In the genomic region with DNA sequence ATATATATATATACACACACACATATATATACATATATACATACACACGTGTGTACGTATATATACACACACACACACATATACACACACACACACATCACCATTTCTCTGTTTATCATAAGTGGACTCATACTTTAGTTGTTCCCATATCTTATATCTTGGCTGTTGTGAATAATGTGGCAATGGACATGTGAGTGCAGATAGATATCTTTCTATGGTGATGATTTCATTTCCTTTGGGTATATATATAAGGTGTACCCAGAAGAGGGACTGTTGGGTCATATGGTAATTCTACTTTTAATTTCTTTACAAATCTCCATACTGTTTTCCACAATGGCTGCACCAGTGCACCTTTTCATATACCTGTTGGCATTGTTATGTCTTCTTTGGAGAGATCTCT, we compare ENCODE assay signal across 20 cellular contexts.
DNase-seq lines count a peak whose midpoint lies in the region; ATAC-seq, FAIRE-seq and TF ChIP-seq lines count a peak whose summit lies in the region.
"Had no signal": no experiment of that assay in that cellular context is flagged by ENCODE, and none has a peak within 500 bp of the region (broad histone marks: within the 10 kb centered on the region; RNA-seq: fewer than 3 reads in every experiment).

No MANE protein-coding gene starts in this region.

- DNase-seq in ELR (ENCODE audit: low read depth) (peak; percentile 11), IMR-90 (no peak), bronchial epithelial cell (ENCODE audit: low read depth) (peak; percentile 55), pons (ENCODE audit: low spot score) (no peak), AG08396 (ENCODE audit: low spot score) (no peak)
- DNase-seq in activated CD4-positive, alpha-beta T cell treated with anti-CD3 and anti-CD28 coated beads for 1 hour, result no peak
- DNase-seq: 8988T; ACHN; AML-193; Caco-2; Calu3; CD4-positive, alpha-beta T cell; CD8-positive, alpha-beta T cell; DMS79 treated with DMSO at 0.1 percent for 48 hours; GDM1 had no signal

- no peak overlapping the region for H2AK9ac ChIP-seq in IMR-90 (replicated peaks; ENCODE audit: low read depth, low read length, poor library complexity)

- no CpG with 5 or more reads among the region's 2 CpGs for WGBS in IMR-90 (ENCODE audit: extremely low coverage in 2 of 2, insufficient read length in 1 of 2), 2 experiments

- TF ChIP-seq POLR2A in IMR-90 (IDR thresholded peaks at IDR 0.05; ENCODE audit: low read depth, low read length), result no peak

- H3K36me3 ChIP-seq in IMR-90 (ENCODE audit: control insufficient read depth, insufficient read depth, low read length), result no peaks in the 10 kb centered on the region; the same call in 1 of the 2 replicates
- H3K36me3 ChIP-seq in bronchial epithelial cell (ENCODE audit: control insufficient read depth, insufficient read depth, low read length), result no peaks in the 10 kb centered on the region

- H2BK15ac ChIP-seq in IMR-90 (ENCODE audit: low read depth, low read length), result no peak overlapping the region

- no peak for ATAC-seq in IMR-90 (ENCODE audit: low read depth)
- ATAC-seq: CD8-positive, alpha-beta T cell; GM12878 had no signal

- no peak for TF ChIP-seq RAD21 in IMR-90 (IDR thresholded peaks at IDR 0.05; ENCODE audit: low read length)

- no peak for TF ChIP-seq CTCF in IMR-90 (conservative IDR thresholded peaks at IDR 0.05; ENCODE audit: low read depth, low read length)
- no peak for TF ChIP-seq CTCF in bronchial epithelial cell (IDR thresholded peaks at IDR 0.05; ENCODE audit: insufficient read depth, low read length, severe bottlenecking)

- no peaks in the 10 kb centered on the region for H3K9me3 ChIP-seq in IMR-90 (ENCODE audit: control insufficient read depth, insufficient read depth, low read length)
- H3K9me3 ChIP-seq: BLaER1 treated with 17β-estradiol and CSF1 and Interleukin-3, amounts not matched to agents 10 nM and 100 nM; Caco-2 had no signal

- POLR2A ChIA-PET in IMR-90 (lab: Charles Lee; ENCODE audit: unreplicated experiment), result no interaction called here

- H4K91ac ChIP-seq in IMR-90 (ENCODE audit: insufficient read depth, low read depth, low read length), result no peak overlapping the region

- dilution Hi-C loops in IMR-90 (cut with HindIII; ENCODE audit: low sequenced_read_pairs, unreplicated experiment), result no loop called here

- H3K14ac ChIP-seq in IMR-90 (replicated peaks; ENCODE audit: low read depth, low read length), result no peak overlapping the region

- in situ Hi-C loops in IMR-90 (cut with MboI; ENCODE audit: low sequenced_read_pairs), result no loop called here

- H3K9me1 ChIP-seq in IMR-90 (ENCODE audit: insufficient read depth, low read length), result no peaks in the 10 kb centered on the region

- H2BK5ac ChIP-seq in IMR-90 (ENCODE audit: low read depth, low read length, poor library complexity, severe bottlenecking), result peak overlapping the region; percentile 50

- H3K4me2 ChIP-seq in IMR-90 (ENCODE audit: low read depth, low read length), result no peak overlapping the region
- H3K4me2 ChIP-seq: BLaER1 treated with 17β-estradiol and CSF1 and Interleukin-3, amounts not matched to agents 10 nM and 100 nM had no signal

- no peak overlapping the region for H2BK120ac ChIP-seq in IMR-90 (ENCODE audit: low read depth, low read length)

- H3K4ac ChIP-seq in IMR-90 (ENCODE audit: low read depth, low read length), result no peak overlapping the region

- CTCF ChIA-PET in IMR-90 (lab: Yijun Ruan, JAX), result no interaction called here

- H2AK5ac ChIP-seq in IMR-90 (ENCODE audit: low read depth, low read length), result no peak overlapping the region

- peaks cover 5% of the 10 kb centered on the region for H3K4me1 ChIP-seq in IMR-90 (ENCODE audit: control insufficient read depth, insufficient read depth, low read length)
- H3K4me1 ChIP-seq: BLaER1 treated with 17β-estradiol and CSF1 and Interleukin-3, amounts not matched to agents 10 nM and 100 nM had no signal

- no peak overlapping the region for H3K18ac ChIP-seq in IMR-90 (ENCODE audit: low read depth, low read length)

- no peak overlapping the region for H3K4me3 ChIP-seq in IMR-90 (ENCODE audit: insufficient read depth, low read depth, low read length)
- no peak overlapping the region for H3K4me3 ChIP-seq in bronchial epithelial cell (ENCODE audit: low read depth, low read length)
- H3K4me3 ChIP-seq: BLaER1 treated with 17β-estradiol and CSF1 and Interleukin-3, amounts not matched to agents 10 nM and 100 nM; GM12878 had no signal

- H3K79me1 ChIP-seq in IMR-90 (ENCODE audit: low read depth in 1 of 2, low read length in 2 of 2), result no peaks in the 10 kb centered on the region; a peak in 2 of 4 replicates

- BruUV-seq in IMR-90 (replicated peaks; lab: Mats Ljungman, UMichigan), result no TSS peak

- no peak overlapping the region for H3K23ac ChIP-seq in IMR-90 (ENCODE audit: low read depth, low read length)

- intact Hi-C loops in IMR-90 (cut with micrococcal nuclease), result no loop called here

- H4K8ac ChIP-seq in IMR-90 (ENCODE audit: low read depth in 2 of 2, low read length in 2 of 2), result no peak overlapping the region

- no peak overlapping the region for H3K27ac ChIP-seq in IMR-90 (ENCODE audit: insufficient read depth, low read length)
- H3K27ac ChIP-seq: BLaER1 treated with 17β-estradiol and CSF1 and Interleukin-3, amounts not matched to agents 10 nM and 100 nM; C4-2B had no signal

- no peak overlapping the region for H2BK20ac ChIP-seq in IMR-90 (ENCODE audit: low read depth, low read length)

- H3K9ac ChIP-seq in IMR-90 (ENCODE audit: low read depth, low read length), result no peak overlapping the region
- H3K9ac ChIP-seq: BLaER1 treated with 17β-estradiol and CSF1 and Interleukin-3, amounts not matched to agents 10 nM and 100 nM had no signal

- no peak for FAIRE-seq in bronchial epithelial cell (lab: Jason Lieb, UNC)
- FAIRE-seq: D721Med, GM12878, GM12892 had no signal

- no peak overlapping the region for H3K56ac ChIP-seq in IMR-90 (ENCODE audit: extremely low read depth, insufficient read depth, low read length)

- no peak overlapping the region for H4K5ac ChIP-seq in IMR-90 (ENCODE audit: low read depth, low read length)

- H2AFZ ChIP-seq in IMR-90 (replicated peaks; ENCODE audit: low read length, poor library complexity), result no peak overlapping the region

- H3K27me3 ChIP-seq in IMR-90 (ENCODE audit: control insufficient read depth, insufficient read depth, low read length) (no peaks in the 10 kb centered on the region), bronchial epithelial cell (ENCODE audit: control insufficient read depth, insufficient read depth, low read length) (no peaks in the 10 kb centered on the region)
- H3K27me3 ChIP-seq: BLaER1 treated with 17β-estradiol and CSF1 and Interleukin-3, amounts not matched to agents 10 nM and 100 nM had no signal

- H4K20me1 ChIP-seq in IMR-90 (ENCODE audit: insufficient read depth, low read length), result no peaks in the 10 kb centered on the region
- H4K20me1 ChIP-seq: BLaER1 treated with 17β-estradiol and CSF1 and Interleukin-3, amounts not matched to agents 10 nM and 100 nM had no signal

TF ChIP-seq in IMR-90, 13 proteins besides CTCF, POLR2A, EP300 and RAD21:
- TF ChIP-seq, protein P1, sequence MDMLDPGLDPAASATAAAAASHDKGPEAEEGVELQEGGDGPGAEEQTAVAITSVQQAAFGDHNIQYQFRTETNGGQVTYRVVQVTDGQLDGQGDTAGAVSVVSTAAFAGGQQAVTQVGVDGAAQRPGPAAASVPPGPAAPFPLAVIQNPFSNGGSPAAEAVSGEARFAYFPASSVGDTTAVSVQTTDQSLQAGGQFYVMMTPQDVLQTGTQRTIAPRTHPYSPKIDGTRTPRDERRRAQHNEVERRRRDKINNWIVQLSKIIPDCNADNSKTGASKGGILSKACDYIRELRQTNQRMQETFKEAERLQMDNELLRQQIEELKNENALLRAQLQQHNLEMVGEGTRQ (IDR thresholded peaks at IDR 0.05; ENCODE audit: low read depth, low read length), result no peak
- TF ChIP-seq BHLHE40 (IDR thresholded peaks at IDR 0.05; ENCODE audit: low read depth, low read length), result no peak
- TF ChIP-seq FOS (IDR thresholded peaks at IDR 0.05; ENCODE audit: low read depth, low read length), result no peak
- TF ChIP-seq RCOR1 (IDR thresholded peaks at IDR 0.05; ENCODE audit: insufficient replicate concordance, low read length), result no peak
- TF ChIP-seq MXI1 (IDR thresholded peaks at IDR 0.05; ENCODE audit: borderline replicate concordance, low read depth, low read length), result no peak
- no peak for TF ChIP-seq CHD1 (IDR thresholded peaks at IDR 0.05; ENCODE audit: low read depth, low read length)
- TF ChIP-seq SMC3 (IDR thresholded peaks at IDR 0.05; ENCODE audit: low read depth, low read length), result no peak
- TF ChIP-seq MAZ (IDR thresholded peaks at IDR 0.05; ENCODE audit: borderline replicate concordance, low read depth, low read length), result no peak
- TF ChIP-seq NFE2L2 (IDR thresholded peaks at IDR 0.05; ENCODE audit: low read depth, low read length), result no peak
- TF ChIP-seq CEBPB (IDR thresholded peaks at IDR 0.05; ENCODE audit: low read depth, low read length), result no peak
- no peak for TF ChIP-seq RFX5 (IDR thresholded peaks at IDR 0.05; ENCODE audit: low read depth, low read length)
- TF ChIP-seq, protein P2, sequence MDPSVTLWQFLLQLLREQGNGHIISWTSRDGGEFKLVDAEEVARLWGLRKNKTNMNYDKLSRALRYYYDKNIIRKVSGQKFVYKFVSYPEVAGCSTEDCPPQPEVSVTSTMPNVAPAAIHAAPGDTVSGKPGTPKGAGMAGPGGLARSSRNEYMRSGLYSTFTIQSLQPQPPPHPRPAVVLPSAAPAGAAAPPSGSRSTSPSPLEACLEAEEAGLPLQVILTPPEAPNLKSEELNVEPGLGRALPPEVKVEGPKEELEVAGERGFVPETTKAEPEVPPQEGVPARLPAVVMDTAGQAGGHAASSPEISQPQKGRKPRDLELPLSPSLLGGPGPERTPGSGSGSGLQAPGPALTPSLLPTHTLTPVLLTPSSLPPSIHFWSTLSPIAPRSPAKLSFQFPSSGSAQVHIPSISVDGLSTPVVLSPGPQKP (IDR thresholded peaks at IDR 0.05; ENCODE audit: borderline replicate concordance, low read depth, low read length), result no peak
- no peak for TF ChIP-seq MAFK (IDR thresholded peaks at IDR 0.05; ENCODE audit: low read depth, low read length)
TF ChIP-seq in IMR-90: peak in this region for 0.

Comparison
In these comparisons a context has a peak if more than half of its experiments do, and no peak if none do; other contexts are left out.
1. DNase-seq: peak in ELR (single experiment) and bronchial epithelial cell (single experiment); none in IMR-90 (single experiment), pons (single experiment), activated CD4-positive, alpha-beta T cell treated with anti-CD3 and anti-CD28 coated beads for 1 hour (single experiment) and AG08396 (single experiment).